Comparison of ENCODE assay signal across 24 cellular contexts in genomic region chr15:42306681-42307080, GRCh38.
"Had no signal": no experiment of that assay in that cellular context is flagged by ENCODE, and none has a peak within 500 bp of the region (broad histone marks: within the 10 kb centered on the region; RNA-seq: fewer than 3 reads in every experiment).

No MANE protein-coding gene starts in this region.

- H3K4me3 ChIP-seq: pancreas, psoas muscle, right lobe of liver, sigmoid colon, stomach, thoracic aorta, thyroid gland, tibial nerve, upper lobe of left lung, vagina had no signal

- ATAC-seq: natural killer cell treated with Interleukin-12 subunit alpha and Interleukin-12 subunit beta and Interleukin-15 and Interleukin-18, amount 100 ng/mL, for 72 hours; pancreas; psoas muscle; right cardiac atrium; right lobe of liver; stimulated activated effector memory CD8-positive, alpha-beta T cell treated with anti-CD3 and anti-CD28 coated beads, Interleukin-12 subunit alpha, Interleukin-12 subunit beta, amount 100 ng/mL, for 72 hours; stimulated activated naive B cell treated with anti-CD40 and anti-IgM and Interleukin-4, amounts not matched to agents 10 μg/mL and 1 μg/mL and 100 μg/mL, for 72 hours had no signal

- DNase-seq: nephron progenitor cell; nucleus accumbens; pancreas; posterior cingulate gyrus; psoas muscle; right cardiac atrium; right lobe of liver; sigmoid colon; small intestine; stimulated activated CD4-positive, alpha-beta T cell treated with anti-CD3 and anti-CD28 coated beads, Interleukin-15, amount 100 ng/mL, for 24 hours; stimulated activated CD4-positive, alpha-beta T cell treated with anti-CD3 and anti-CD28 coated beads, Interleukin-2, amount 100 ng/mL, for 24 hours; stimulated activated CD4-positive, alpha-beta T cell treated with anti-CD3 and anti-CD28 coated beads, Interleukin-2, amount 100 ng/mL, for 48 hours; stimulated activated CD4-positive, alpha-beta T cell treated with anti-CD3 and anti-CD28 coated beads, Interleukin-4, amount 100 ng/mL, for 24 hours; stimulated activated naive B cell treated with anti-CD40 and anti-IgM and Interleukin-4, amounts not matched to agents 10 μg/mL and 1 μg/mL and 100 μg/mL, for 72 hours; stimulated activated naive CD4-positive, alpha-beta T cell treated with Interleukin-2 at 50 U/mL for 16 hours; stomach; thyroid gland; trophoblast cell; upper lobe of left lung had no signal
